In the genomic region with DNA sequence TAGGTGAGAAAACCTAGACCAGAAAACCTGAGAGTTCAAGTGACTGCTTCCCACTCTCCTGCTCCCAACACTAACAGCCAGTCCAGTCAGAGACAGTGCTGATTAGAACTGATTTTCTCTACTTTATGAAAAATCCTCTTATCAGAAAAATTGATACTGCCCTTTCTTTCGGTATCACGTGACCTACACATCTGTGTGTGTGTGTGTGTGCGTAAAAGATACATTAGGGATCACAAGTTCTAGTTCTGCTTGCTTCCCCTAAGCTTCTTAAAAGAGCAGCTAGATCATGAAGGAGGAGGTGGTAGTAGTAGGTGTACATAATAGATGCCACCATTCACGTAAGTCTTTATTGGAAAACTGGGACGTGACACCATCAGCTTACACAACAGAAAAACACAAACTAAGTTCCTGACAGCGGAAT, we compare ENCODE assay signal across 1 cellular context.
TF ChIP-seq lines count a peak whose summit lies in the region.

No MANE protein-coding gene starts in this region.

TF ChIP-seq in K562, 482 proteins besides CTCF, POLR2A, EP300 and RAD21 (continued from another document and continues in another):
- TF ChIP-seq MGA (IDR thresholded peaks at IDR 0.05) (no peak), MTA3 (IDR thresholded peaks at IDR 0.05; ENCODE audit: borderline replicate concordance) (no peak), FOXA1 (IDR thresholded peaks at IDR 0.05; ENCODE audit: borderline replicate concordance) (no peak), STAG1 (CRISPR knock-in tag; IDR thresholded peaks at IDR 0.05; ENCODE audit: borderline replicate concordance) (no peak), TBL1XR1 (IDR thresholded peaks at IDR 0.05; ENCODE audit: low read length in 2 of 2) (no peak), FOXJ3 (CRISPR knock-in tag; IDR thresholded peaks at IDR 0.05) (no peak), SAFB (IDR thresholded peaks at IDR 0.05; ENCODE audit: borderline replicate concordance, low read depth, low read length) (no peak), ZNF717 (CRISPR knock-in tag; IDR thresholded peaks at IDR 0.05) (no peak), BRF1 (IDR thresholded peaks at IDR 0.05; ENCODE audit: borderline replicate concordance, extremely low read depth, insufficient read length) (no peak), JUN (IDR thresholded peaks at IDR 0.05; ENCODE audit: borderline replicate concordance, low read depth, low read length) (no peak), JUN (CRISPR knock-in tag; IDR thresholded peaks at IDR 0.05; ENCODE audit: borderline replicate concordance) (no peak), ZNF175 (CRISPR knock-in tag; IDR thresholded peaks at IDR 0.05; ENCODE audit: low read depth) (no peak), CBFA2T3 (IDR thresholded peaks at IDR 0.05) (peak; percentile 51), PTTG1 (tag; IDR thresholded peaks at IDR 0.05; ENCODE audit: low read depth) (no peak), MCM3 (IDR thresholded peaks at IDR 0.05) (no peak), SMARCB1 (IDR thresholded peaks at IDR 0.05; ENCODE audit: insufficient read length, low read depth) (no peak), PKNOX1 (IDR thresholded peaks at IDR 0.05) (no peak), RCOR1 (IDR thresholded peaks at IDR 0.05; ENCODE audit: borderline replicate concordance in 1 of 2, low read depth in 2 of 2, low read length in 2 of 2) (no peak), MTA1 (IDR thresholded peaks at IDR 0.05; ENCODE audit: borderline replicate concordance) (no peak), ZNF431 (CRISPR knock-in tag; IDR thresholded peaks at IDR 0.05) (0 out of 2 replicates have a peak, but pooled peaks have one; percentile 14), NR4A1 (CRISPR knock-in tag; IDR thresholded peaks at IDR 0.05) (no peak), NR4A1 (tag; IDR thresholded peaks at IDR 0.05) (no peak), PRPF4 (IDR thresholded peaks at IDR 0.05; ENCODE audit: insufficient read depth, low read depth, low read length, poor library complexity, severe bottlenecking) (no peak), HDAC1 (IDR thresholded peaks at IDR 0.05) (peak in 1 of 2 experiments; percentile 44; a peak in 1 of 4 replicates), ZNF311 (CRISPR knock-in tag; IDR thresholded peaks at IDR 0.05) (no peak), ZFP91 (CRISPR knock-in tag; IDR thresholded peaks at IDR 0.05) (no peak), PHB (CRISPR knock-in tag; IDR thresholded peaks at IDR 0.05) (no peak), TCF7L2 (IDR thresholded peaks at IDR 0.05; ENCODE audit: low read depth, low read length) (no peak), ZNF764 (CRISPR knock-in tag; IDR thresholded peaks at IDR 0.05; ENCODE audit: low read depth) (no peak), HDGF (IDR thresholded peaks at IDR 0.05) (no peak), ZNF23 (CRISPR knock-in tag; IDR thresholded peaks at IDR 0.05) (no peak), TCF3 (CRISPR knock-in tag; IDR thresholded peaks at IDR 0.05) (no peak), ZSCAN32 (CRISPR knock-in tag; IDR thresholded peaks at IDR 0.05) (no peak), THAP12 (CRISPR knock-in tag; IDR thresholded peaks at IDR 0.05) (no peak), ZBTB7A (IDR thresholded peaks at IDR 0.05; ENCODE audit: borderline replicate concordance, control insufficient read depth, low read depth, low read length) (no peak), HLTF (IDR thresholded peaks at IDR 0.05) (no peak), ZNF253 (CRISPR knock-in tag; conservative IDR thresholded peaks at IDR 0.05) (no peak), MEF2D (tag; conservative IDR thresholded peaks at IDR 0.05; ENCODE audit: low read depth) (no peak)
- TF ChIP-seq, protein P1, sequence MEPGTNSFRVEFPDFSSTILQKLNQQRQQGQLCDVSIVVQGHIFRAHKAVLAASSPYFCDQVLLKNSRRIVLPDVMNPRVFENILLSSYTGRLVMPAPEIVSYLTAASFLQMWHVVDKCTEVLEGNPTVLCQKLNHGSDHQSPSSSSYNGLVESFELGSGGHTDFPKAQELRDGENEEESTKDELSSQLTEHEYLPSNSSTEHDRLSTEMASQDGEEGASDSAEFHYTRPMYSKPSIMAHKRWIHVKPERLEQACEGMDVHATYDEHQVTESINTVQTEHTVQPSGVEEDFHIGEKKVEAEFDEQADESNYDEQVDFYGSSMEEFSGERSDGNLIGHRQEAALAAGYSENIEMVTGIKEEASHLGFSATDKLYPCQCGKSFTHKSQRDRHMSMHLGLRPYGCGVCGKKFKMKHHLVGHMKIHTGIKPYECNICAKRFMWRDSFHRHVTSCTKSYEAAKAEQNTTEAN (CRISPR knock-in tag; IDR thresholded peaks at IDR 0.05): no peak
- TF ChIP-seq, protein P2, sequence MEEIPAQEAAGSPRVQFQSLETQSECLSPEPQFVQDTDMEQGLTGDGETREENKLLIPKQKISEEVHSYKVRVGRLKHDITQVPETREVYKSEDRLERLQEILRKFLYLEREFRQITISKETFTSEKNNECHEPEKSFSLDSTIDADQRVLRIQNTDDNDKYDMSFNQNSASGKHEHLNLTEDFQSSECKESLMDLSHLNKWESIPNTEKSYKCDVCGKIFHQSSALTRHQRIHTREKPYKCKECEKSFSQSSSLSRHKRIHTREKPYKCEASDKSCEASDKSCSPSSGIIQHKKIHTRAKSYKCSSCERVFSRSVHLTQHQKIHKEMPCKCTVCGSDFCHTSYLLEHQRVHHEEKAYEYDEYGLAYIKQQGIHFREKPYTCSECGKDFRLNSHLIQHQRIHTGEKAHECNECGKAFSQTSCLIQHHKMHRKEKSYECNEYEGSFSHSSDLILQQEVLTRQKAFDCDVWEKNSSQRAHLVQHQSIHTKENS (CRISPR knock-in tag; IDR thresholded peaks at IDR 0.05): no peak
- TF ChIP-seq, protein P3, sequence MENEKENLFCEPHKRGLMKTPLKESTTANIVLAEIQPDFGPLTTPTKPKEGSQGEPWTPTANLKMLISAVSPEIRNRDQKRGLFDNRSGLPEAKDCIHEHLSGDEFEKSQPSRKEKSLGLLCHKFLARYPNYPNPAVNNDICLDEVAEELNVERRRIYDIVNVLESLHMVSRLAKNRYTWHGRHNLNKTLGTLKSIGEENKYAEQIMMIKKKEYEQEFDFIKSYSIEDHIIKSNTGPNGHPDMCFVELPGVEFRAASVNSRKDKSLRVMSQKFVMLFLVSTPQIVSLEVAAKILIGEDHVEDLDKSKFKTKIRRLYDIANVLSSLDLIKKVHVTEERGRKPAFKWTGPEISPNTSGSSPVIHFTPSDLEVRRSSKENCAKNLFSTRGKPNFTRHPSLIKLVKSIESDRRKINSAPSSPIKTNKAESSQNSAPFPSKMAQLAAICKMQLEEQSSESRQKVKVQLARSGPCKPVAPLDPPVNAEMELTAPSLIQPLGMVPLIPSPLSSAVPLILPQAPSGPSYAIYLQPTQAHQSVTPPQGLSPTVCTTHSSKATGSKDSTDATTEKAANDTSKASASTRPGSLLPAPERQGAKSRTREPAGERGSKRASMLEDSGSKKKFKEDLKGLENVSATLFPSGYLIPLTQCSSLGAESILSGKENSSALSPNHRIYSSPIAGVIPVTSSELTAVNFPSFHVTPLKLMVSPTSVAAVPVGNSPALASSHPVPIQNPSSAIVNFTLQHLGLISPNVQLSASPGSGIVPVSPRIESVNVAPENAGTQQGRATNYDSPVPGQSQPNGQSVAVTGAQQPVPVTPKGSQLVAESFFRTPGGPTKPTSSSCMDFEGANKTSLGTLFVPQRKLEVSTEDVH (IDR thresholded peaks at IDR 0.05; ENCODE audit: low read depth, partially characterized antibody): no peak
